In the genomic region with DNA sequence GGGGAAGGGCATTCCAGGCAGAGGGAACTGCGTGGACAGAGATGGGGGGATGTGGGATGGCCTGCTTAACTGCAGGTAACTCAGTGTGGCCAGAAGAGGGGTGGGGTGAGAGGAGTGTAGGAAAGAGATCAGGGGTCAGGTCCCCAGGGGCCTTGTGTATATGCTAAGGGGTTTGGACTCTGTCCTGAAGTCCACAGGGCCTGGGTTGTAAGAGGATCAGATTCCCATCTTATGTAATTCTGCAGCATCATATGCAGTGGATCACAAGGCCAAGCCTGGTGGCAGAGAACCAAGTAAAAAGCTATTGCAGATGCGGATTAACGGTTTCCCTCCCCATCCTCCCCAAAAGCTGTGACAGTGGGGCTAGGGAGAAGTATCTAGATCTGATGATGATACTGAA, we compare ENCODE assay signal across 27 cellular contexts.
"Had no signal": no experiment of that assay in that cellular context is flagged by ENCODE, and none has a peak within 500 bp of the region (broad histone marks: within the 10 kb centered on the region; RNA-seq: fewer than 3 reads in every experiment).

No MANE protein-coding gene starts in this region.

- H3K27me3 Mint-ChIP-seq: activated CD4-positive, alpha-beta T cell treated with anti-CD3 and anti-CD28 coated beads, Interleukin-2, amount 10 ng/mL, durations not matched to agents 7 days and 5 days; activated CD8-positive, alpha-beta memory T cell treated with anti-CD3 and anti-CD28 coated beads, Interleukin-2, amount 10 ng/mL, durations not matched to agents 7 days and 5 days; activated CD8-positive, alpha-beta T cell treated with anti-CD3 and anti-CD28 coated beads for 36 hours; activated naive CD4-positive, alpha-beta T cell treated with anti-CD3 and anti-CD28 coated beads, Interleukin-2, amount 50 U/mL, for 24 hours; T-cell had no signal

- H3K36me3 Mint-ChIP-seq: activated CD8-positive, alpha-beta memory T cell treated with anti-CD3 and anti-CD28 coated beads, Interleukin-2, amount 10 ng/mL, durations not matched to agents 7 days and 5 days; activated naive CD4-positive, alpha-beta T cell treated with anti-CD3 and anti-CD28 coated beads, Interleukin-2, amount 50 U/mL, for 24 hours; stimulated activated effector memory CD8-positive, alpha-beta T cell treated with anti-CD3 and anti-CD28 coated beads, Interleukin-12 subunit alpha, Interleukin-12 subunit beta, amount 100 ng/mL, for 72 hours; T-cell had no signal

- H3K4me3 ChIP-seq: body of pancreas, cardiac muscle cell, thyroid gland had no signal

- H3K4me3 Mint-ChIP-seq: activated CD4-positive, alpha-beta T cell treated with anti-CD3 and anti-CD28 coated beads, Interleukin-2, amount 10 ng/mL, durations not matched to agents 7 days and 5 days; activated CD8-positive, alpha-beta memory T cell treated with anti-CD3 and anti-CD28 coated beads, Interleukin-2, amount 10 ng/mL, durations not matched to agents 7 days and 5 days; activated CD8-positive, alpha-beta T cell treated with anti-CD3 and anti-CD28 coated beads for 36 hours; activated naive CD4-positive, alpha-beta T cell treated with anti-CD3 and anti-CD28 coated beads, Interleukin-2, amount 50 U/mL, for 24 hours; stimulated activated effector memory CD8-positive, alpha-beta T cell treated with anti-CD3 and anti-CD28 coated beads, Interleukin-12 subunit alpha, Interleukin-12 subunit beta, amount 100 ng/mL, for 72 hours; T-cell; T-helper 2 cell treated with Interferon-gamma antibody and Interleukin-4, amounts not matched to agents 5 μg/mL and 100 μg/mL, for 36 hours had no signal

- H3K9me3 ChIP-seq: body of pancreas, thyroid gland had no signal

- FAIRE-seq: frontal cortex, islet of Langerhans, small intestine had no signal

- H3K9me3 Mint-ChIP-seq: activated CD4-positive, alpha-beta T cell treated with anti-CD3 and anti-CD28 coated beads, Interleukin-2, amount 10 ng/mL, durations not matched to agents 7 days and 5 days; activated CD8-positive, alpha-beta T cell treated with anti-CD3 and anti-CD28 coated beads for 36 hours; activated naive CD4-positive, alpha-beta T cell treated with anti-CD3 and anti-CD28 coated beads, Interleukin-2, amount 50 U/mL, for 24 hours; stimulated activated effector memory CD8-positive, alpha-beta T cell treated with anti-CD3 and anti-CD28 coated beads, Interleukin-12 subunit alpha, Interleukin-12 subunit beta, amount 100 ng/mL, for 72 hours; T-cell; T-helper 2 cell treated with Interferon-gamma antibody and Interleukin-4, amounts not matched to agents 5 μg/mL and 100 μg/mL, for 36 hours had no signal

- H3K4me1 ChIP-seq: body of pancreas, thyroid gland had no signal

- H3K27ac ChIP-seq: body of pancreas, cardiac muscle cell, epithelial cell of prostate, thyroid gland, VCaP had no signal

- H3K27me3 ChIP-seq: body of pancreas, cardiac muscle cell, thyroid gland had no signal

- H3K4me1 Mint-ChIP-seq: stimulated activated effector memory CD8-positive, alpha-beta T cell treated with anti-CD3 and anti-CD28 coated beads, Interleukin-12 subunit alpha, Interleukin-12 subunit beta, amount 100 ng/mL, for 72 hours had no signal

- ATAC-seq: activated CD8-positive, alpha-beta memory T cell treated with anti-CD3 and anti-CD28 coated beads, Interleukin-2, amount 10 ng/mL, durations not matched to agents 7 days and 5 days; activated CD8-positive, alpha-beta T cell treated with anti-CD3 and anti-CD28 coated beads for 36 hours; body of pancreas; left ventricle myocardium superior; sciatic nerve; stimulated activated effector memory CD8-positive, alpha-beta T cell treated with anti-CD3 and anti-CD28 coated beads, Interleukin-12 subunit alpha, Interleukin-12 subunit beta, amount 100 ng/mL, for 72 hours; T-cell had no signal

- DNase-seq: activated CD4-positive, alpha-beta T cell treated with anti-CD3 and anti-CD28 coated beads, Interleukin-2, amount 10 ng/mL, durations not matched to agents 7 days and 5 days; activated CD4-positive, CD25-positive, alpha-beta regulatory T cell treated with anti-CD3 and anti-CD28 coated beads, Interleukin-2, amount 50 U/mL, for 72 hours; activated CD8-positive, alpha-beta memory T cell treated with anti-CD3 and anti-CD28 coated beads, Interleukin-2, amount 10 ng/mL, durations not matched to agents 7 days and 5 days; activated CD8-positive, alpha-beta T cell treated with anti-CD3 and anti-CD28 coated beads for 36 hours; activated gamma-delta T cell treated with Interleukin-2 at 50 U/mL for 16 hours; activated T-cell treated with anti-CD3 and anti-CD28 coated beads for 4 hours; anterior cingulate cortex; body of pancreas; head of caudate nucleus; left ventricle myocardium superior; mammary epithelial cell; midbrain; occipital lobe; small intestine; stimulated activated CD4-positive, alpha-beta T cell treated with anti-CD3 and anti-CD28 coated beads, Interleukin-2, amount 100 ng/mL, for 24 hours; substantia nigra; T-cell; thyroid gland had no signal

- H3K27ac Mint-ChIP-seq: activated CD4-positive, alpha-beta T cell treated with anti-CD3 and anti-CD28 coated beads, Interleukin-2, amount 10 ng/mL, durations not matched to agents 7 days and 5 days; activated CD8-positive, alpha-beta memory T cell treated with anti-CD3 and anti-CD28 coated beads, Interleukin-2, amount 10 ng/mL, durations not matched to agents 7 days and 5 days; activated CD8-positive, alpha-beta T cell treated with anti-CD3 and anti-CD28 coated beads for 36 hours; activated naive CD4-positive, alpha-beta T cell treated with anti-CD3 and anti-CD28 coated beads, Interleukin-2, amount 50 U/mL, for 24 hours; stimulated activated effector memory CD8-positive, alpha-beta T cell treated with anti-CD3 and anti-CD28 coated beads, Interleukin-12 subunit alpha, Interleukin-12 subunit beta, amount 100 ng/mL, for 72 hours; T-cell; T-helper 2 cell treated with Interferon-gamma antibody and Interleukin-4, amounts not matched to agents 5 μg/mL and 100 μg/mL, for 36 hours had no signal
